In genomic region chr1:230509281-230509977, GRCh38 we compare ENCODE assay signal across 9 cellular contexts.
DNase-seq lines count a peak whose midpoint lies in the region; ATAC-seq and TF ChIP-seq lines count a peak whose summit lies in the region.
"Had no signal": no experiment of that assay in that cellular context is flagged by ENCODE, and none has a peak within 500 bp of the region (broad histone marks: within the 10 kb centered on the region; RNA-seq: fewer than 3 reads in every experiment).

No MANE protein-coding gene starts in this region.

- H3K4me3 ChIP-seq in upper lobe of right lung (no peak overlapping the region), A673 (ENCODE audit: low read depth, low read length, poor library complexity, severe bottlenecking) (no peak overlapping the region)

- peaks cover 0 to 5% of the 10 kb centered on the region in 2 donors for H3K9me3 Mint-ChIP-seq in activated naive CD4-positive, alpha-beta T cell treated with anti-CD3 and anti-CD28 coated beads, Interleukin-2, amount 50 U/mL, for 72 hours

- CTCF ChIA-PET in A673 (lab: Charles Lee): no interaction called here

- H3K9me3 ChIP-seq in upper lobe of right lung (no peaks in the 10 kb centered on the region), A673 (ENCODE audit: low read depth, low read length, poor library complexity, severe bottlenecking) (no peaks in the 10 kb centered on the region)

- peaks cover 11% of the 10 kb centered on the region for H3K4me1 ChIP-seq in upper lobe of right lung
- H3K4me1 ChIP-seq in A673 (ENCODE audit: insufficient read depth, low read length, poor library complexity, severe bottlenecking): no peaks in the 10 kb centered on the region

- H3K36me3 Mint-ChIP-seq in activated naive CD4-positive, alpha-beta T cell treated with anti-CD3 and anti-CD28 coated beads, Interleukin-2, amount 50 U/mL, for 72 hours: no peaks in the 10 kb centered on the region

- no peak for TF ChIP-seq CTCF in upper lobe of right lung (IDR thresholded peaks at IDR 0.05)
- no peak for TF ChIP-seq CTCF in A673 (conservative IDR thresholded peaks at IDR 0.05; ENCODE audit: low read depth, low read length)

- ATAC-seq in activated naive CD4-positive, alpha-beta T cell treated with anti-CD3 and anti-CD28 coated beads, Interleukin-2, amount 50 U/mL, for 72 hours: peak; percentile 16 to 55
- ATAC-seq in upper lobe of right lung (peak; percentile 64), SK-N-SH treated with all-trans-retinoic acid at 6 μM for 48 hours (no peak)

- no TSS peak for BruUV-seq in A673 (replicated peaks; lab: Mats Ljungman, UMichigan)

- H3K27ac Mint-ChIP-seq in activated naive CD4-positive, alpha-beta T cell treated with anti-CD3 and anti-CD28 coated beads, Interleukin-2, amount 50 U/mL, for 72 hours: peak overlapping the region in 1 of 2 donors; percentile 31

- H3K27me3 ChIP-seq in upper lobe of right lung: no peaks in the 10 kb centered on the region
- no peaks in the 10 kb centered on the region for H3K27me3 ChIP-seq in A673 (replicated peaks; ENCODE audit: insufficient read depth, low read depth, low read length, poor library complexity)

- DNase-seq in activated naive CD4-positive, alpha-beta T cell treated with anti-CD3 and anti-CD28 coated beads, Interleukin-2, amount 50 U/mL, for 72 hours (ENCODE audit: low spot score in 2 of 2): no peak
- DNase-seq in activated naive CD4-positive, alpha-beta T cell treated with anti-CD3 and anti-CD28 coated beads, Interleukin-2, amount 50 U/mL, for 16 hours: no peak
- peak; percentile 47 for DNase-seq in NCI-H69 (lab: John Stamatoyannopoulos, UW)
- DNase-seq in foreskin melanocyte: peak; percentile 10
- no peak for DNase-seq in upper lobe of right lung
- DNase-seq in A673 (ENCODE audit: low spot score): no peak
- no peak for DNase-seq in DMS114 treated with DMSO at 0.1 percent for 48 hours (lab: John Stamatoyannopoulos, UW; ENCODE audit: unreplicated experiment)
- DNase-seq: activated CD4-positive, alpha-beta T cell treated with anti-CD3 and anti-CD28 coated beads, Interleukin-2, amount 50 U/mL, for 48 hours had no signal

- H3K36me3 ChIP-seq in upper lobe of right lung: no peaks in the 10 kb centered on the region
- H3K36me3 ChIP-seq in A673 (ENCODE audit: insufficient read depth, low read length, poor library complexity, severe bottlenecking): no peaks in the 10 kb centered on the region

- H3K27ac ChIP-seq in upper lobe of right lung: no peak overlapping the region
- H3K27ac ChIP-seq in A673 (ENCODE audit: low read depth, low read length, poor library complexity, severe bottlenecking): no peak overlapping the region

- intact Hi-C loops in upper lobe of right lung (cut with DNase I) (no loop called here), A673 (cut with micrococcal nuclease; ENCODE audit: unreplicated experiment) (no loop called here)

- POLR2A ChIA-PET in A673 (lab: Charles Lee; ENCODE audit: low non-redundant PET): interaction anchor here (0.6 kb wide), 1 partner anchor 70 kb away, joined by 4 read pairs; no protein-coding TSS in a partner anchor

TF ChIP-seq in SK-N-SH treated with all-trans-retinoic acid at 6 μM for 48 hours, 23 proteins besides CTCF, POLR2A, EP300 and RAD21:
- TF ChIP-seq GLIS3 (CRISPR knock-in tag; IDR thresholded peaks at IDR 0.05) (no peak), ZFP30 (CRISPR knock-in tag; IDR thresholded peaks at IDR 0.05) (no peak), ARNTL (CRISPR knock-in tag; IDR thresholded peaks at IDR 0.05; ENCODE audit: borderline replicate concordance, low read depth) (no peak), RARB (CRISPR knock-in tag; IDR thresholded peaks at IDR 0.05) (no peak), PPARA (CRISPR knock-in tag; IDR thresholded peaks at IDR 0.05; ENCODE audit: borderline replicate concordance) (no peak)
- TF ChIP-seq, protein P1, sequence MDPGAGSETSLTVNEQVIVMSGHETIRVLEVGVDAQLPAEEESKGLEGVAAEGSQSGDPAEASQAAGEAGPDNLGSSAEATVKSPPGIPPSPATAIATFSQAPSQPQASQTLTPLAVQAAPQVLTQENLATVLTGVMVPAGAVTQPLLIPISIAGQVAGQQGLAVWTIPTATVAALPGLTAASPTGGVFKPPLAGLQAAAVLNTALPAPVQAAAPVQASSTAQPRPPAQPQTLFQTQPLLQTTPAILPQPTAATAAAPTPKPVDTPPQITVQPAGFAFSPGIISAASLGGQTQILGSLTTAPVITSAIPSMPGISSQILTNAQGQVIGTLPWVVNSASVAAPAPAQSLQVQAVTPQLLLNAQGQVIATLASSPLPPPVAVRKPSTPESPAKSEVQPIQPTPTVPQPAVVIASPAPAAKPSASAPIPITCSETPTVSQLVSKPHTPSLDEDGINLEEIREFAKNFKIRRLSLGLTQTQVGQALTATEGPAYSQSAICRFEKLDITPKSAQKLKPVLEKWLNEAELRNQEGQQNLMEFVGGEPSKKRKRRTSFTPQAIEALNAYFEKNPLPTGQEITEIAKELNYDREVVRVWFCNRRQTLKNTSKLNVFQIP (CRISPR knock-in tag; IDR thresholded peaks at IDR 0.05; ENCODE audit: borderline replicate concordance, low read depth): no peak

Comparison
In these comparisons a context has a peak if more than half of its experiments do, and no peak if none do; other contexts are left out.
1. DNase-seq: peak in NCI-H69 (single experiment) and foreskin melanocyte (single experiment); none in activated naive CD4-positive, alpha-beta T cell treated with anti-CD3 and anti-CD28 coated beads, Interleukin-2, amount 50 U/mL, for 72 hours (0 of 2), activated naive CD4-positive, alpha-beta T cell treated with anti-CD3 and anti-CD28 coated beads, Interleukin-2, amount 50 U/mL, for 16 hours (single experiment), upper lobe of right lung (single experiment), A673 (single experiment) and DMS114 treated with DMSO at 0.1 percent for 48 hours (single experiment).